In genomic region chr14:81246561-81247270, GRCh38 we compare ENCODE assay signal across 20 cellular contexts. TPM values are rescaled to one million over a fixed set of nuclear protein-coding genes. Genes with fewer than 3 reads are reported as not detected.
DNase-seq lines count a peak whose midpoint lies in the region; ATAC-seq and TF ChIP-seq lines count a peak whose summit lies in the region.
"Had no signal": no experiment of that assay in that cellular context is flagged by ENCODE, and none has a peak within 500 bp of the region (broad histone marks: within the 10 kb centered on the region; RNA-seq: fewer than 3 reads in every experiment).

No MANE protein-coding gene starts in this region.

- no peak for TF ChIP-seq CTCF in AG10803 (conservative IDR thresholded peaks at IDR 0.05; ENCODE audit: low read length)

- intact Hi-C loops in Right ventricle myocardium superior (cut with DNase I), result no loop called here

- DNase-seq in AG10803 (ENCODE audit: low read depth) (peak; percentile 73), H4 (ENCODE audit: low spot score) (peak; percentile 62), SK-N-DZ (ENCODE audit: low spot score) (peak; percentile 36), foreskin melanocyte (peak; percentile 90), Right ventricle myocardium superior (no peak), cortex of kidney (lab: John Stamatoyannopoulos, UW) (no peak), D341Med (ENCODE audit: low spot score) (no peak)
- DNase-seq: activated B cell treated with CpG ODN at 0.5 μM for 24 hours; activated CD8-positive, alpha-beta memory T cell treated with anti-CD3 and anti-CD28 coated beads, Interleukin-2, amount 50 U/mL, for 4 hours; activated naive CD4-positive, alpha-beta T cell treated with anti-CD3 and anti-CD28 coated beads, Interleukin-2, amount 50 U/mL, for 16 hours; brain microvascular endothelial cell; dorsolateral prefrontal cortex; left cardiac atrium; NCI-H774; ovary; Peyer's patch; T-cell had no signal

- ATAC-seq in Right ventricle myocardium superior (ENCODE audit: poor library complexity) (no peak), HG03175 (IDR thresholded peaks at IDR 0.05; ENCODE audit: unreplicated experiment) (no peak)
- ATAC-seq: T-cell had no signal

- H3K4me3 ChIP-seq in AG10803 (ENCODE audit: low read length), result no peak overlapping the region
- H3K4me3 ChIP-seq: dorsolateral prefrontal cortex, ovary, Peyer's patch, smooth muscle cell, stomach had no signal

RNA-seq across cellular contexts. Expression of gene GTF2A1, which starts 26.0 kb away (rescaled TPM):
- 16.5 and 17.2 TPM in 2 replicates for total RNA-seq in H4 (2014; rRNA removed; shearing (Covaris generic))
- 15.6 and 15.8 TPM in 2 replicates for polyA plus RNA-seq in SK-N-DZ (2014; cell fraction: cytosol; rRNA removed)
- 7.7 and 9.9 TPM in 2 replicates for polyA plus RNA-seq in SK-N-DZ (2014; cell fraction: nucleus; rRNA removed)
- total RNA-seq in Right ventricle myocardium superior, result 17.1 TPM

Comparison
In these comparisons a context has a peak if more than half of its experiments do, and no peak if none do; other contexts are left out.
1. DNase-seq: peak in AG10803 (single experiment), H4 (single experiment), SK-N-DZ (single experiment) and foreskin melanocyte (single experiment); none in Right ventricle myocardium superior (single experiment), cortex of kidney (single experiment) and D341Med (single experiment).